1 cellular context compared by ENCODE assay signal in the genomic region with DNA sequence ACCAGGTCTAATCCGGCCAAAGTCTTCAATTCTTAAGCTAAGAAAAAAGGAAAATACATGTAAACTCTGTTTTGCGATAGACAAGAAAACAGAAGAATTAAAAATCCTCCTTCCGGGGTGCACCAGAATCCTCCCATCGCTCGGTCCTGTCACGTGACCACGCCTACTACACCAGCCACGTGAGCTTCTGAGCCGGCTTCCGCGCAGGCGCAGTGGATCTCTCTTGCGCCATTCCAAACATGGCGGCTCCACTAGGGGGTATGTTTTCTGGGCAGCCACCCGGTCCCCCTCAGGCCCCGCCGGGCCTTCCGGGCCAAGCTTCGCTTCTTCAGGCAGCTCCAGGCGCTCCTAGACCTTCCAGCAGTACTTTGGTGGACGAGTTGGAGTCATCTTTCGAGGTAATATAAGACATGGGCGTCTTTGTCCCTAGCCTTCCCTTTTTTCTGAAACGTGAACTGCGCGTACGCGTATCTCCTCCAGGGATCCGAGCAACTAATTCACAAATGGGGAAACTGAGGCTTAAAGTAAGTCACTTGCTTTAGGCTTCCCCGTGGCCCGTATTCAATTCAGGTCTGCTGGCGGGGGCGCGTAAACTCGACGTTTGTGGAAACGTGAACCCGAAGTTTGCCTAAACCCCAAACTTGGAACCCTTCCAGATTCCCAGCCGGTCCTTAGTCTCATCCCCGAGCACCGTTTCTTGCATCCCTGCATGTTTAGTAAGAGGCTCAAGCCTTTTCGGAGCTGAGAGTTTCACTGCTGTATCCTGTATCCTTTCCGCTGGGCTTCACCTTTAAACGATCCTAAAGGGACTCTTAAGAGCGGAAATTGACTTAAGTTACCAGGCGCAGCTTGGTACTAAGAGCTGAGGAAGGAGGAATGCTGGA.
TF ChIP-seq lines count a peak whose summit lies in the region.

A gene with protein sequence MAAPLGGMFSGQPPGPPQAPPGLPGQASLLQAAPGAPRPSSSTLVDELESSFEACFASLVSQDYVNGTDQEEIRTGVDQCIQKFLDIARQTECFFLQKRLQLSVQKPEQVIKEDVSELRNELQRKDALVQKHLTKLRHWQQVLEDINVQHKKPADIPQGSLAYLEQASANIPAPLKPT (plus strand): TSS at position 226 of the 884 bp plus-strand sequence. CDS start 14 bp downstream, at position 240.

TF ChIP-seq in K562, 482 proteins besides CTCF, POLR2A, EP300 and RAD21 (continued from another document and continues in another):
- TF ChIP-seq, protein P1, sequence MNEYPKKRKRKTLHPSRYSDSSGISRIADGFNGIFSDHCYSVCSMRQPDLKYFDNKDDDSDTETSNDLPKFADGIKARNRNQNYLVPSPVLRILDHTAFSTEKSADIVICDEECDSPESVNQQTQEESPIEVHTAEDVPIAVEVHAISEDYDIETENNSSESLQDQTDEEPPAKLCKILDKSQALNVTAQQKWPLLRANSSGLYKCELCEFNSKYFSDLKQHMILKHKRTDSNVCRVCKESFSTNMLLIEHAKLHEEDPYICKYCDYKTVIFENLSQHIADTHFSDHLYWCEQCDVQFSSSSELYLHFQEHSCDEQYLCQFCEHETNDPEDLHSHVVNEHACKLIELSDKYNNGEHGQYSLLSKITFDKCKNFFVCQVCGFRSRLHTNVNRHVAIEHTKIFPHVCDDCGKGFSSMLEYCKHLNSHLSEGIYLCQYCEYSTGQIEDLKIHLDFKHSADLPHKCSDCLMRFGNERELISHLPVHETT (CRISPR knock-in tag; conservative IDR thresholded peaks at IDR 0.05 in 1 of 2, IDR thresholded peaks at IDR 0.05 in 1 of 2), result no peak
- no peak for TF ChIP-seq PYGO2 (tag; IDR thresholded peaks at IDR 0.05)
- TF ChIP-seq ZNF124 (CRISPR knock-in tag; IDR thresholded peaks at IDR 0.05), result no peak
- TF ChIP-seq, protein P2, sequence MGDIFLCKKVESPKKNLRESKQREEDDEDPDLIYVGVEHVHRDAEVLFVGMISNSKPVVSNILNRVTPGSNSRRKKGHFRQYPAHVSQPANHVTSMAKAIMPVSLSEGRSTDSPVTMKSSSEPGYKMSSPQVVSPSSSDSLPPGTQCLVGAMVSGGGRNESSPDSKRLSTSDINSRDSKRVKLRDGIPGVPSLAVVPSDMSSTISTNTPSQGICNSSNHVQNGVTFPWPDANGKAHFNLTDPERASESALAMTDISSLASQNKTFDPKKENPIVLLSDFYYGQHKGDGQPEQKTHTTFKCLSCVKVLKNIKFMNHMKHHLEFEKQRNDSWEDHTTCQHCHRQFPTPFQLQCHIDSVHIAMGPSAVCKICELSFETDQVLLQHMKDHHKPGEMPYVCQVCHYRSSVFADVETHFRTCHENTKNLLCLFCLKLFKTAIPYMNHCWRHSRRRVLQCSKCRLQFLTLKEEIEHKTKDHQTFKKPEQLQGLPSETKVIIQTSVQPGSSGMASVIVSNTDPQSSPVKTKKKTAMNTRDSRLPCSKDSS (IDR thresholded peaks at IDR 0.05; ENCODE audit: low read depth, partially characterized antibody), result no peak
- TF ChIP-seq, protein P3, sequence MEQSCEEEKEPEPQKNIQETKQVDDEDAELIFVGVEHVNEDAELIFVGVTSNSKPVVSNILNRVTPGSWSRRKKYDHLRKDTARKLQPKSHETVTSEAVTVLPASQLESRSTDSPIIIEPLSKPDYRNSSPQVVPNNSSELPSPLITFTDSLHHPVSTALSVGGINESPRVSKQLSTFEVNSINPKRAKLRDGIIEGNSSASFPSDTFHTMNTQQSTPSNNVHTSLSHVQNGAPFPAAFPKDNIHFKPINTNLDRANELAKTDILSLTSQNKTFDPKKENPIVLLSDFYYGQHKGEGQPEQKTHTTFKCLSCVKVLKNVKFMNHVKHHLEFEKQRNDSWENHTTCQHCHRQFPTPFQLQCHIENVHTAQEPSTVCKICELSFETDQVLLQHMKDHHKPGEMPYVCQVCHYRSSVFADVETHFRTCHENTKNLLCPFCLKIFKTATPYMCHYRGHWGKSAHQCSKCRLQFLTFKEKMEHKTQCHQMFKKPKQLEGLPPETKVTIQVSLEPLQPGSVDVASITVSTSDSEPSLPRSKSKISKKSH (CRISPR knock-in tag; IDR thresholded peaks at IDR 0.05), result no peak
- TF ChIP-seq SRSF9 (IDR thresholded peaks at IDR 0.05; ENCODE audit: borderline replicate concordance, low read depth, low read length), result no peak
- TF ChIP-seq CCNT2 (IDR thresholded peaks at IDR 0.05; ENCODE audit: borderline replicate concordance, extremely low read depth, insufficient read length, low read depth, low read length), result no peak
- TF ChIP-seq ZNF134 (CRISPR knock-in tag; conservative IDR thresholded peaks at IDR 0.05), result no peak
- TF ChIP-seq, protein P4, sequence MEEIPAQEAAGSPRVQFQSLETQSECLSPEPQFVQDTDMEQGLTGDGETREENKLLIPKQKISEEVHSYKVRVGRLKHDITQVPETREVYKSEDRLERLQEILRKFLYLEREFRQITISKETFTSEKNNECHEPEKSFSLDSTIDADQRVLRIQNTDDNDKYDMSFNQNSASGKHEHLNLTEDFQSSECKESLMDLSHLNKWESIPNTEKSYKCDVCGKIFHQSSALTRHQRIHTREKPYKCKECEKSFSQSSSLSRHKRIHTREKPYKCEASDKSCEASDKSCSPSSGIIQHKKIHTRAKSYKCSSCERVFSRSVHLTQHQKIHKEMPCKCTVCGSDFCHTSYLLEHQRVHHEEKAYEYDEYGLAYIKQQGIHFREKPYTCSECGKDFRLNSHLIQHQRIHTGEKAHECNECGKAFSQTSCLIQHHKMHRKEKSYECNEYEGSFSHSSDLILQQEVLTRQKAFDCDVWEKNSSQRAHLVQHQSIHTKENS (CRISPR knock-in tag; IDR thresholded peaks at IDR 0.05), result no peak
- TF ChIP-seq, protein P5, sequence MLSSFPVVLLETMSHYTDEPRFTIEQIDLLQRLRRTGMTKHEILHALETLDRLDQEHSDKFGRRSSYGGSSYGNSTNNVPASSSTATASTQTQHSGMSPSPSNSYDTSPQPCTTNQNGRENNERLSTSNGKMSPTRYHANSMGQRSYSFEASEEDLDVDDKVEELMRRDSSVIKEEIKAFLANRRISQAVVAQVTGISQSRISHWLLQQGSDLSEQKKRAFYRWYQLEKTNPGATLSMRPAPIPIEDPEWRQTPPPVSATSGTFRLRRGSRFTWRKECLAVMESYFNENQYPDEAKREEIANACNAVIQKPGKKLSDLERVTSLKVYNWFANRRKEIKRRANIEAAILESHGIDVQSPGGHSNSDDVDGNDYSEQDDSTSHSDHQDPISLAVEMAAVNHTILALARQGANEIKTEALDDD (IDR thresholded peaks at IDR 0.05), result no peak
- peak; percentile 35; the same call in 1 of the 2 replicates for TF ChIP-seq MBD2 (IDR thresholded peaks at IDR 0.05; ENCODE audit: borderline replicate concordance, low read depth)
- no peak for TF ChIP-seq SMARCE1 (IDR thresholded peaks at IDR 0.05)
- no peak for TF ChIP-seq CREBBP (IDR thresholded peaks at IDR 0.05; ENCODE audit: low read depth, low read length)
- TF ChIP-seq ZNF695 (CRISPR knock-in tag; IDR thresholded peaks at IDR 0.05), result no peak
- TF ChIP-seq MXI1 (IDR thresholded peaks at IDR 0.05; ENCODE audit: low read depth, low read length), result no peak
- TF ChIP-seq, protein P6, sequence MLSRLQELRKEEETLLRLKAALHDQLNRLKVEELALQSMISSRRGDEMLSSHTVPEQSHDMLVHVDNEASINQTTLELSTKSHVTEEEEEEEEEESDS (CRISPR knock-in tag; IDR thresholded peaks at IDR 0.05), result no peak
- TF ChIP-seq SP1 (CRISPR knock-in tag; IDR thresholded peaks at IDR 0.05), result peak; percentile 14; the same call in 1 of the 2 replicates
- TF ChIP-seq, protein P7, sequence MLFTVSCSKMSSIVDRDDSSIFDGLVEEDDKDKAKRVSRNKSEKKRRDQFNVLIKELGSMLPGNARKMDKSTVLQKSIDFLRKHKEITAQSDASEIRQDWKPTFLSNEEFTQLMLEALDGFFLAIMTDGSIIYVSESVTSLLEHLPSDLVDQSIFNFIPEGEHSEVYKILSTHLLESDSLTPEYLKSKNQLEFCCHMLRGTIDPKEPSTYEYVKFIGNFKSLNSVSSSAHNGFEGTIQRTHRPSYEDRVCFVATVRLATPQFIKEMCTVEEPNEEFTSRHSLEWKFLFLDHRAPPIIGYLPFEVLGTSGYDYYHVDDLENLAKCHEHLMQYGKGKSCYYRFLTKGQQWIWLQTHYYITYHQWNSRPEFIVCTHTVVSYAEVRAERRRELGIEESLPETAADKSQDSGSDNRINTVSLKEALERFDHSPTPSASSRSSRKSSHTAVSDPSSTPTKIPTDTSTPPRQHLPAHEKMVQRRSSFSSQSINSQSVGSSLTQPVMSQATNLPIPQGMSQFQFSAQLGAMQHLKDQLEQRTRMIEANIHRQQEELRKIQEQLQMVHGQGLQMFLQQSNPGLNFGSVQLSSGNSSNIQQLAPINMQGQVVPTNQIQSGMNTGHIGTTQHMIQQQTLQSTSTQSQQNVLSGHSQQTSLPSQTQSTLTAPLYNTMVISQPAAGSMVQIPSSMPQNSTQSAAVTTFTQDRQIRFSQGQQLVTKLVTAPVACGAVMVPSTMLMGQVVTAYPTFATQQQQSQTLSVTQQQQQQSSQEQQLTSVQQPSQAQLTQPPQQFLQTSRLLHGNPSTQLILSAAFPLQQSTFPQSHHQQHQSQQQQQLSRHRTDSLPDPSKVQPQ (CRISPR knock-in tag; IDR thresholded peaks at IDR 0.05; ENCODE audit: borderline replicate concordance), result no peak
- TF ChIP-seq RBFOX2 (IDR thresholded peaks at IDR 0.05; ENCODE audit: low read depth, low read length), result peak; percentile 85
- no peak for TF ChIP-seq FOXK1 (CRISPR knock-in tag; IDR thresholded peaks at IDR 0.05; ENCODE audit: borderline replicate concordance)
- TF ChIP-seq MIER1 (IDR thresholded peaks at IDR 0.05; ENCODE audit: low read depth), result no peak
- no peak for TF ChIP-seq BDP1 (IDR thresholded peaks at IDR 0.05; ENCODE audit: insufficient read depth, insufficient read length)
- TF ChIP-seq HMG20A (CRISPR knock-in tag; conservative IDR thresholded peaks at IDR 0.05), result no peak
- TF ChIP-seq, protein P8, sequence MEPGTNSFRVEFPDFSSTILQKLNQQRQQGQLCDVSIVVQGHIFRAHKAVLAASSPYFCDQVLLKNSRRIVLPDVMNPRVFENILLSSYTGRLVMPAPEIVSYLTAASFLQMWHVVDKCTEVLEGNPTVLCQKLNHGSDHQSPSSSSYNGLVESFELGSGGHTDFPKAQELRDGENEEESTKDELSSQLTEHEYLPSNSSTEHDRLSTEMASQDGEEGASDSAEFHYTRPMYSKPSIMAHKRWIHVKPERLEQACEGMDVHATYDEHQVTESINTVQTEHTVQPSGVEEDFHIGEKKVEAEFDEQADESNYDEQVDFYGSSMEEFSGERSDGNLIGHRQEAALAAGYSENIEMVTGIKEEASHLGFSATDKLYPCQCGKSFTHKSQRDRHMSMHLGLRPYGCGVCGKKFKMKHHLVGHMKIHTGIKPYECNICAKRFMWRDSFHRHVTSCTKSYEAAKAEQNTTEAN (CRISPR knock-in tag; IDR thresholded peaks at IDR 0.05), result no peak
- 0 out of 2 replicates have a peak, but pooled peaks have one; percentile 4 for TF ChIP-seq BACH1 (tag; IDR thresholded peaks at IDR 0.05)
- no peak for TF ChIP-seq CHD2 (IDR thresholded peaks at IDR 0.05; ENCODE audit: low read depth, low read length)
- TF ChIP-seq BRD9 (IDR thresholded peaks at IDR 0.05; ENCODE audit: low read depth, partially characterized antibody), result no peak
- TF ChIP-seq ZNF766 (CRISPR knock-in tag; conservative IDR thresholded peaks at IDR 0.05), result no peak
- no peak for TF ChIP-seq TGIF2 (CRISPR knock-in tag; IDR thresholded peaks at IDR 0.05)
- TF ChIP-seq POLR2AphosphoS5 (IDR thresholded peaks at IDR 0.05; ENCODE audit: control insufficient read depth, insufficient read depth, low read depth, low read length), result peak; percentile 90
- TF ChIP-seq ZSCAN32 (CRISPR knock-in tag; IDR thresholded peaks at IDR 0.05), result no peak
- peak; percentile 46 for TF ChIP-seq NCOA4 (IDR thresholded peaks at IDR 0.05; ENCODE audit: partially characterized antibody)
- no peak for TF ChIP-seq MEF2D (tag; conservative IDR thresholded peaks at IDR 0.05; ENCODE audit: low read depth)
- TF ChIP-seq FOXA1 (IDR thresholded peaks at IDR 0.05; ENCODE audit: borderline replicate concordance), result no peak
- no peak for TF ChIP-seq FUS (optimal IDR thresholded peaks at IDR 0.05; ENCODE audit: low read depth, low read length)
- peak; percentile 35 for TF ChIP-seq FOSL1 (tag; conservative IDR thresholded peaks at IDR 0.05)
- TF ChIP-seq CC2D1A (IDR thresholded peaks at IDR 0.05), result no peak
- TF ChIP-seq KDM5B (IDR thresholded peaks at IDR 0.05; ENCODE audit: insufficient replicate concordance, low read depth, low read length), result peak; percentile 83
- TF ChIP-seq ZNF76 (CRISPR knock-in tag; IDR thresholded peaks at IDR 0.05; ENCODE audit: borderline replicate concordance), result no peak
- TF ChIP-seq, protein P9, sequence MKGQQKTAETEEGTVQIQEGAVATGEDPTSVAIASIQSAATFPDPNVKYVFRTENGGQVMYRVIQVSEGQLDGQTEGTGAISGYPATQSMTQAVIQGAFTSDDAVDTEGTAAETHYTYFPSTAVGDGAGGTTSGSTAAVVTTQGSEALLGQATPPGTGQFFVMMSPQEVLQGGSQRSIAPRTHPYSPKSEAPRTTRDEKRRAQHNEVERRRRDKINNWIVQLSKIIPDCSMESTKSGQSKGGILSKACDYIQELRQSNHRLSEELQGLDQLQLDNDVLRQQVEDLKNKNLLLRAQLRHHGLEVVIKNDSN (CRISPR knock-in tag; IDR thresholded peaks at IDR 0.05), result peak; percentile 98
- TF ChIP-seq ZNF121 (CRISPR knock-in tag; conservative IDR thresholded peaks at IDR 0.05), result no peak
- TF ChIP-seq HDAC8 (tag; IDR thresholded peaks at IDR 0.05), result no peak
- no peak for TF ChIP-seq GTF2A2 (tag; IDR thresholded peaks at IDR 0.05)
- TF ChIP-seq ARNT (IDR thresholded peaks at IDR 0.05), result no peak; a peak in 1 of 4 replicates
- TF ChIP-seq ZC3H11A (IDR thresholded peaks at IDR 0.05; ENCODE audit: low read depth, low read length), result no peak
- TF ChIP-seq, protein P10, sequence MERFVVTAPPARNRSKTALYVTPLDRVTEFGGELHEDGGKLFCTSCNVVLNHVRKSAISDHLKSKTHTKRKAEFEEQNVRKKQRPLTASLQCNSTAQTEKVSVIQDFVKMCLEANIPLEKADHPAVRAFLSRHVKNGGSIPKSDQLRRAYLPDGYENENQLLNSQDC (CRISPR knock-in tag; IDR thresholded peaks at IDR 0.05), result no peak
- TF ChIP-seq SIX5 (IDR thresholded peaks at IDR 0.05; ENCODE audit: borderline replicate concordance in 1 of 2, insufficient read depth in 1 of 2, low read depth in 1 of 2, low read length in 2 of 2), result no peak
- TF ChIP-seq, protein P11, sequence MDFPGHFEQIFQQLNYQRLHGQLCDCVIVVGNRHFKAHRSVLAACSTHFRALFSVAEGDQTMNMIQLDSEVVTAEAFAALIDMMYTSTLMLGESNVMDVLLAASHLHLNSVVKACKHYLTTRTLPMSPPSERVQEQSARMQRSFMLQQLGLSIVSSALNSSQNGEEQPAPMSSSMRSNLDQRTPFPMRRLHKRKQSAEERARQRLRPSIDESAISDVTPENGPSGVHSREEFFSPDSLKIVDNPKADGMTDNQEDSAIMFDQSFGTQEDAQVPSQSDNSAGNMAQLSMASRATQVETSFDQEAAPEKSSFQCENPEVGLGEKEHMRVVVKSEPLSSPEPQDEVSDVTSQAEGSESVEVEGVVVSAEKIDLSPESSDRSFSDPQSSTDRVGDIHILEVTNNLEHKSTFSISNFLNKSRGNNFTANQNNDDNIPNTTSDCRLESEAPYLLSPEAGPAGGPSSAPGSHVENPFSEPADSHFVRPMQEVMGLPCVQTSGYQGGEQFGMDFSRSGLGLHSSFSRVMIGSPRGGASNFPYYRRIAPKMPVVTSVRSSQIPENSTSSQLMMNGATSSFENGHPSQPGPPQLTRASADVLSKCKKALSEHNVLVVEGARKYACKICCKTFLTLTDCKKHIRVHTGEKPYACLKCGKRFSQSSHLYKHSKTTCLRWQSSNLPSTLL (IDR thresholded peaks at IDR 0.05), result no peak
- TF ChIP-seq CBX5 (IDR thresholded peaks at IDR 0.05; ENCODE audit: borderline replicate concordance, low read depth), result no peak
- TF ChIP-seq ETV1 (tag; conservative IDR thresholded peaks at IDR 0.05; ENCODE audit: low read depth), result peak; percentile 54; the same call in 1 of the 2 replicates
- no peak for TF ChIP-seq NEUROD1 (IDR thresholded peaks at IDR 0.05; ENCODE audit: borderline replicate concordance, low read depth, low read length, partially characterized antibody)
